38 cellular contexts compared by ENCODE assay signal in genomic region chr1:105686026-105686425, GRCh38.
"Had no signal": no experiment of that assay in that cellular context is flagged by ENCODE, and none has a peak within 500 bp of the region (broad histone marks: within the 10 kb centered on the region; RNA-seq: fewer than 3 reads in every experiment).

No MANE protein-coding gene starts in this region.

- ATAC-seq: activated CD8-positive, alpha-beta T cell treated with anti-CD3 and anti-CD28 coated beads for 36 hours; activated naive CD4-positive, alpha-beta T cell treated with anti-CD3 and anti-CD28 coated beads, Interleukin-2, amount 50 U/mL, for 72 hours; activated T-cell treated with anti-CD3 and anti-CD28 coated beads, Interleukin-2, amount 50 U/mL, for 72 hours; activated T-helper 17 cell treated with anti-CD3 and anti-CD28 coated beads, Interleukin-2, amount 50 U/mL, for 72 hours; PC-3 had no signal

- H3K27me3 ChIP-seq: brain microvascular endothelial cell, MG63, Peyer's patch, SJSA1 had no signal

- H3K4me3 ChIP-seq: MG63, Peyer's patch, SJSA1 had no signal

- H3K9me3 ChIP-seq: MG63, Peyer's patch, SK-N-SH had no signal

- DNase-seq: activated B cell treated with CpG ODN at 0.5 μM for 24 hours; activated CD4-positive, alpha-beta T cell treated with anti-CD3 and anti-CD28 coated beads for 1 hour; activated CD4-positive, alpha-beta T cell treated with anti-CD3 and anti-CD28 coated beads for 48 hours; activated CD8-positive, alpha-beta T cell treated with anti-CD3 and anti-CD28 coated beads for 36 hours; activated gamma-delta T cell; activated naive CD4-positive, alpha-beta T cell treated with Interleukin-2 at 50 U/mL for 16 hours; activated T-cell treated with anti-CD3 and anti-CD28 coated beads, Interleukin-2, amount 50 U/mL, for 1 hour; activated T-cell treated with anti-CD3 and anti-CD28 coated beads, Interleukin-2, amount 50 U/mL, for 72 hours; amniotic stem cell; brain microvascular endothelial cell; central memory CD4-positive, alpha-beta T cell; Kasumi-1; KG1; MG63; NCI-H1048; NCI-H1105 treated with DMSO at 0.1 percent for 48 hours; NCI-H1436; NCI-H1694; NCI-H2029; NCI-H2107; NCI-H2171; NCI-H510A; NCI-H526 treated with DMSO at 0.1 percent for 48 hours; NCI-H774; NK-92 treated with Interleukin-12 subunit alpha and Interleukin-12 subunit beta, amount 100 ng/mL, for 24 hours; PC-3; RPMI8226; SHP77 treated with DMSO at 0.1 percent for 48 hours; SK-N-SH; SW 1271; T-helper 1 cell; T-helper 2 cell; T-helper 9 cell had no signal

- H3K4me2 ChIP-seq: SK-N-SH had no signal

- H3K27ac ChIP-seq: brain microvascular endothelial cell, Peyer's patch, SJSA1, VCaP had no signal

- H3K9ac ChIP-seq: SK-N-SH had no signal

- H3K9me2 ChIP-seq: SK-N-SH had no signal

- H3K36me3 ChIP-seq: brain microvascular endothelial cell, MG63, Peyer's patch, SJSA1 had no signal
